Comparison of ENCODE assay signal across 8 cellular contexts in the genomic region with DNA sequence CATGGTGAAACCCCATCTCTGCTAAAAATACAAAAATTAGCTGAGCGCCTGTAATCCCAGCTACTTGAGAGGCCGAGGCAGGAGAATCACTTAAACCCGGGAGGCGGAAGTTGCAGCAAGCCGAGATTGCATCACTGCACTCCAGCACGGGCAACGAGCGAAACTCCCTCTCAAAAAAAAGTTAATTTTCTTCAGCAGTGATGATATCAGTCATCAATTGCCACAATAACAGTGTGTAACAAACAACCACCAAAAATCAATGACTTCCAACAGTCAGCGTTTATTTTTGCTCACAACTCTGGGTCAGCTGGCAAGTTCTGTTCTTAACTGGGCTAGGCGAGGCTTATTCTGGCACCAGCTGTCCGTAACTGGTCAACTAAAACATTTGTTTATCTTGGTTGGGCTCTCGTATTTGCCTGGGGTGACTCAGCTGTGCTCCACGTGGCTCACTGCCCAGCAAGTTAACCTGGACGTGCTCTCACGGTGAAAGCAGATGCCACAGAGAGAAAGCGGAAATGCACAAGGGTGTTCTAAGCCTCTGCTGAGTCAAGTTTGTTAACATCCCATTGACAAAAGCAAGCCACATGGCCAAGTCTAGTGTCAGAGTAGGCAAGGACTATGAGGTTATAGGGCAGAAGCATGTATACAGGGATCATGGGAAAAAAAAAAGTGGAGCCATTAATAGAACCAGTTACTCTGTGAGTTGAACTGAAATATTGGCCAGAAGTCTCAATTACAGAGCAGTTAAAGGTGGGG. TPM values are rescaled to one million over a fixed set of nuclear protein-coding genes. Genes with fewer than 3 reads are reported as not detected.
DNase-seq lines count a peak whose midpoint lies in the region; ATAC-seq and TF ChIP-seq lines count a peak whose summit lies in the region.

No MANE protein-coding gene starts in this region.

- no peak overlapping the region for H3K9ac ChIP-seq in rectal smooth muscle tissue (ENCODE audit: low read length)

- peak; percentile 88 for ATAC-seq in Right ventricle myocardium inferior
- no peak for ATAC-seq in GM18505 (IDR thresholded peaks at IDR 0.05; ENCODE audit: unreplicated experiment)
- ATAC-seq in HG02852 (IDR thresholded peaks at IDR 0.05; ENCODE audit: unreplicated experiment) = no peak

- peak; percentile 86 for DNase-seq in BE2C
- peak; percentile 96 for DNase-seq in MG63
- DNase-seq in T1000 (lab: John Stamatoyannopoulos, UW) = peak; percentile 23
- DNase-seq in Right ventricle myocardium inferior (ENCODE audit: missing footprints) = peak; percentile 76
- no peak for DNase-seq in GM10248 (ENCODE audit: extremely low spot score)

- POLR2A ChIA-PET in GM10248 (lab: Yijun Ruan, JAX) = no interaction called here

- CTCF ChIA-PET in GM10248 (lab: Yijun Ruan, JAX) = no interaction called here

- H3K36me3 ChIP-seq in BE2C = no peaks in the 10 kb centered on the region
- no peaks in the 10 kb centered on the region for H3K36me3 ChIP-seq in MG63
- H3K36me3 ChIP-seq in rectal smooth muscle tissue (ENCODE audit: control insufficient read depth, insufficient read depth, low read length) = no peaks in the 10 kb centered on the region

- H3K4me1 ChIP-seq in BE2C (peaks cover 3% of the 10 kb centered on the region; the same call in 1 of the 2 replicates), rectal smooth muscle tissue (ENCODE audit: control insufficient read depth, insufficient read depth, low read length) (peaks cover 7% of the 10 kb centered on the region)

- TF ChIP-seq CTCF in BE2C (IDR thresholded peaks at IDR 0.05; ENCODE audit: low read depth, low read length) (no peak), GM10248 (IDR thresholded peaks at IDR 0.05; ENCODE audit: control extremely low read depth, extremely low read depth, low read depth, missing control alignments) (no peak)

- intact Hi-C loops in Right ventricle myocardium inferior (cut with DNase I) = no loop called here

- no peak for TF ChIP-seq POLR2A in GM18505 (IDR thresholded peaks at IDR 0.05; ENCODE audit: borderline replicate concordance, extremely low read depth, insufficient read depth, insufficient read length)

- H3K9me3 ChIP-seq in BE2C (no peaks in the 10 kb centered on the region), MG63 (no peaks in the 10 kb centered on the region)

- H3K27ac ChIP-seq in rectal smooth muscle tissue (ENCODE audit: low read depth, low read length) = peak overlapping the region; percentile 5

- H3K27me3 ChIP-seq in BE2C (no peaks in the 10 kb centered on the region), MG63 (no peaks in the 10 kb centered on the region), rectal smooth muscle tissue (ENCODE audit: control insufficient read depth, insufficient read depth, low read length) (no peaks in the 10 kb centered on the region)

- H3K4me3 ChIP-seq in BE2C (ENCODE audit: low read depth, low read length) = peak overlapping the region; percentile 21
- H3K4me3 ChIP-seq in MG63 = no peak overlapping the region
- H3K4me3 ChIP-seq in rectal smooth muscle tissue (ENCODE audit: low read length) = peak overlapping the region; percentile 4

RNA-seq across cellular contexts. Expression of gene LHFPL7, which starts 52.1 kb away (rescaled TPM):
- polyA plus RNA-seq in BE2C (2012; ENCODE audit: insufficient read depth, insufficient read length, low read depth) = not detected
- total RNA-seq in MG63 (2014; rRNA removed; shearing (Covaris generic); ENCODE audit: low replicate concordance) = not detected in 2 replicates
- total RNA-seq in Right ventricle myocardium inferior = not detected

RNA-seq across cellular contexts. Expression of gene KIAA1671, which starts 58.1 kb away (rescaled TPM):
- polyA plus RNA-seq in BE2C (2012; ENCODE audit: insufficient read depth, insufficient read length, low read depth) = 4.3 TPM
- 7.5 and 10.2 TPM in 2 replicates for total RNA-seq in MG63 (2014; rRNA removed; shearing (Covaris generic); ENCODE audit: low replicate concordance)
- 12.8 TPM for total RNA-seq in Right ventricle myocardium inferior
